Comparison of ENCODE assay signal across 16 cellular contexts in genomic region chr13:108306768-108307332, GRCh38. TPM values are rescaled to one million over a fixed set of nuclear protein-coding genes. Genes with fewer than 3 reads are reported as not detected.
A peak's percentile ranks its signal among the peaks of the same experiment; 100 is the strongest.
DNase-seq lines count a peak whose midpoint lies in the region; ATAC-seq and TF ChIP-seq lines count a peak whose summit lies in the region.
"Had no signal": no experiment of that assay in that cellular context is flagged by ENCODE, and none has a peak within 500 bp of the region (broad histone marks: within the 10 kb centered on the region; RNA-seq: fewer than 3 reads in every experiment).

No MANE protein-coding gene starts in this region.

- H4K91ac ChIP-seq in neuronal stem cell (ENCODE audit: low read depth, low read length, poor library complexity), result no peak overlapping the region

- no peak for TF ChIP-seq CTCF in mucosa of descending colon (IDR thresholded peaks at IDR 0.05)

- no peak overlapping the region for H2BK15ac ChIP-seq in neuronal stem cell (ENCODE audit: low read length)

- no peak overlapping the region for H2BK12ac ChIP-seq in neuronal stem cell (ENCODE audit: low read length)

- H3K4me1 ChIP-seq in CD4-positive, alpha-beta memory T cell (ENCODE audit: insufficient read depth, low read length), result peaks cover 26% of the 10 kb centered on the region
- no peaks in the 10 kb centered on the region for H3K4me1 ChIP-seq in neuronal stem cell (ENCODE audit: control insufficient read depth in 2 of 2, insufficient read depth in 1 of 2, low read depth in 1 of 2, low read length in 2 of 2)
- H3K4me1 ChIP-seq in mucosa of descending colon (ENCODE audit: low read depth), result no peaks in the 10 kb centered on the region

- H3K4me3 Mint-ChIP-seq in CD4-positive, alpha-beta memory T cell, result peak overlapping the region in 5 of 8 donors; percentile 6 to 77 (median 43)
- no peak overlapping the region for H3K4me3 Mint-ChIP-seq in T-cell

- no CpG with 5 or more reads among the region's 1 CpG for WGBS in neuronal stem cell (ENCODE audit: extremely low coverage in 2 of 2, insufficient read length in 2 of 2, insufficient replicate concordance in 1 of 2), 2 donors

- no peak overlapping the region for H3K4me2 ChIP-seq in neuronal stem cell (ENCODE audit: insufficient read depth, low read length, poor library complexity, severe bottlenecking)

- H2AK5ac ChIP-seq in neuronal stem cell (ENCODE audit: low read depth, low read length), result no peak overlapping the region

- intact Hi-C loops in CD4-positive, alpha-beta memory T cell (cut with micrococcal nuclease), result loop anchor here (2.0 kb wide), 2 partner anchors 36 to 80 kb away; no protein-coding TSS in a partner anchor
- intact Hi-C loops in mucosa of descending colon (cut with DNase I, micrococcal nuclease), result no loop called here

- H3K27ac ChIP-seq in CD4-positive, alpha-beta memory T cell (ENCODE audit: low read depth, low read length), result no peak overlapping the region
- no peak overlapping the region for H3K27ac ChIP-seq in neuronal stem cell (replicated peaks; ENCODE audit: low read length)

- H4K8ac ChIP-seq in neuronal stem cell (ENCODE audit: low read depth, low read length), result no peak overlapping the region

- H3K27ac Mint-ChIP-seq in CD4-positive, alpha-beta memory T cell, result peak overlapping the region; percentile 23 to 90 (median 70)
- peak overlapping the region; percentile 77 to 82 for H3K27ac Mint-ChIP-seq in T-cell

- no peaks in the 10 kb centered on the region for H3K27me3 ChIP-seq in CD4-positive, alpha-beta memory T cell (ENCODE audit: insufficient read depth, low read length)
- H3K27me3 ChIP-seq in neuronal stem cell (ENCODE audit: control insufficient read depth in 3 of 3, insufficient read depth in 3 of 3, low read depth in 1 of 3, low read length in 3 of 3), result no peaks in the 10 kb centered on the region

- peak; percentile 54 to 71 (median 64) for ATAC-seq in T-cell (replicated peaks in 1 of 4)
- no peak for ATAC-seq in mucosa of descending colon
- no peak for ATAC-seq in GM18517 (IDR thresholded peaks at IDR 0.05; ENCODE audit: unreplicated experiment)
- ATAC-seq: Panc1, Right ventricle myocardium inferior had no signal

- no peak overlapping the region for H3K4ac ChIP-seq in neuronal stem cell (ENCODE audit: low read length)

- H3K14ac ChIP-seq in neuronal stem cell (ENCODE audit: low read length), result no peak overlapping the region

- H3K9ac ChIP-seq in neuronal stem cell (ENCODE audit: low read depth, low read length, poor library complexity), result no peak overlapping the region

- no peak overlapping the region for H3K18ac ChIP-seq in neuronal stem cell (ENCODE audit: low read length)

- DNase-seq in CD4-positive, alpha-beta memory T cell, result peak in 3 of 5 donors; percentile 26 to 34 (median 33)
- DNase-seq in T-cell (no peak), neuronal stem cell (ENCODE audit: low spot score) (no peak), mucosa of descending colon (no peak), NCI-H446 treated with DMSO at 0.1 percent for 48 hours (lab: John Stamatoyannopoulos, UW) (no peak)
- DNase-seq in central memory CD4-positive, alpha-beta T cell, result peak; percentile 45
- DNase-seq: ACHN; CD8-positive, alpha-beta memory T cell; KG1; NCI-H1092 treated with DMSO at 0.1 percent for 48 hours; NCI-H187; NCI-H446; NCI-H774 had no signal

- H3K23ac ChIP-seq in neuronal stem cell (ENCODE audit: low read depth, low read length, poor library complexity), result no peak overlapping the region

- peaks cover 0 to 13% (median 8%) of the 10 kb centered on the region in 8 donors for H3K9me3 Mint-ChIP-seq in CD4-positive, alpha-beta memory T cell
- peaks cover 4 to 9% (median 9%) of the 10 kb centered on the region in 3 donors for H3K9me3 Mint-ChIP-seq in T-cell

- CTCF ChIA-PET in CD4-positive, alpha-beta memory T cell (lab: Charles Lee; ENCODE audit: partially characterized antibody), result interaction anchor here (0.6 to 1.0 kb wide), 2 partner anchors 201 to 575 kb away, joined by 3 to 5 read pairs; no protein-coding TSS in a partner anchor
- CTCF ChIA-PET in T-cell (lab: Charles Lee), result interaction anchor here in 1 of 2 donors (0.5 to 1.0 kb wide), 5 partner anchors 34 to 609 kb away, joined by 3 to 4 read pairs (median 3); no protein-coding TSS in a partner anchor

- peaks cover 20 to 29% of the 10 kb centered on the region in 2 donors for H3K36me3 Mint-ChIP-seq in CD4-positive, alpha-beta memory T cell
- H3K36me3 Mint-ChIP-seq in T-cell, result peaks cover 21% of the 10 kb centered on the region

- H3K79me1 ChIP-seq in neuronal stem cell (ENCODE audit: low read depth, low read length), result no peaks in the 10 kb centered on the region

- H2BK120ac ChIP-seq in neuronal stem cell (ENCODE audit: low read depth, low read length), result no peak overlapping the region

- POLR2A ChIA-PET in CD4-positive, alpha-beta memory T cell (lab: Charles Lee; ENCODE audit: partially characterized antibody), result interaction anchor here (0.7 to 1.3 kb wide), 5 partner anchors 37 to 190 kb away, joined by 3 to 11 read pairs (median 4); partner anchors contain the start of gene TNFSF13B
- POLR2A ChIA-PET in T-cell (lab: Charles Lee), result interaction anchor here in 1 of 2 donors (0.6 kb wide), 1 partner anchor 20 kb away, joined by 8 read pairs; no protein-coding TSS in a partner anchor

- peaks cover 0 to 3% of the 10 kb centered on the region in 2 donors for H3K9me3 ChIP-seq in CD4-positive, alpha-beta memory T cell (ENCODE audit: control insufficient read depth in 1 of 2, low read length in 2 of 2)
- H3K9me3 ChIP-seq in neuronal stem cell (replicated peaks in 1 of 2; ENCODE audit: control insufficient read depth in 2 of 2, insufficient read depth in 1 of 2, low read depth in 1 of 2, low read length in 2 of 2), result peaks cover 0 to 3% of the 10 kb centered on the region in 2 donors
- no peaks in the 10 kb centered on the region for H3K9me3 ChIP-seq in mucosa of descending colon

- H2AFZ ChIP-seq in neuronal stem cell (ENCODE audit: low read length), result peak overlapping the region; percentile 19

- no peak overlapping the region for H2BK5ac ChIP-seq in neuronal stem cell (ENCODE audit: low read length)

- H3K4me1 Mint-ChIP-seq in CD4-positive, alpha-beta memory T cell, result peaks cover 10 to 31% (median 14%) of the 10 kb centered on the region in 4 donors
- peaks cover 14 to 27% (median 23%) of the 10 kb centered on the region in 3 donors for H3K4me1 Mint-ChIP-seq in T-cell

- H3K27me3 Mint-ChIP-seq in CD4-positive, alpha-beta memory T cell, result no peaks in the 10 kb centered on the region
- no peaks in the 10 kb centered on the region for H3K27me3 Mint-ChIP-seq in T-cell
- H3K27me3 Mint-ChIP-seq: CD8-positive, alpha-beta memory T cell had no signal

- H3K36me3 ChIP-seq in CD4-positive, alpha-beta memory T cell (ENCODE audit: insufficient read depth, low read length), result no peaks in the 10 kb centered on the region
- H3K36me3 ChIP-seq in neuronal stem cell (replicated peaks in 1 of 2; ENCODE audit: control insufficient read depth in 2 of 2, insufficient read depth in 2 of 2, low read length in 2 of 2) (no peaks in the 10 kb centered on the region), mucosa of descending colon (ENCODE audit: low read depth) (no peaks in the 10 kb centered on the region)

- no peak overlapping the region for H3K4me3 ChIP-seq in CD4-positive, alpha-beta memory T cell (ENCODE audit: low read length in 2 of 2)
- no peak overlapping the region for H3K4me3 ChIP-seq in neuronal stem cell (ENCODE audit: low read length in 2 of 2)
- H3K4me3 ChIP-seq in mucosa of descending colon, result no peak overlapping the region

RNA-seq across cellular contexts. Expression of gene TNFSF13B, which starts 37.3 kb away (rescaled TPM):
- total RNA-seq in CD4-positive, alpha-beta memory T cell, result 10 to 100 TPM; 35.8 to 37.9 TPM
- polyA plus RNA-seq in CD4-positive, alpha-beta memory T cell, result 10 to 100 TPM; 44.8 to 54.6 TPM
- total RNA-seq in T-cell (10 to 100 TPM in 1 of 5 donors, 1 to 10 TPM in 4; 1.8 to 18.3 (median 4.2) TPM), mucosa of descending colon (1 to 10 TPM; 2.0 to 5.6 (median 3.5) TPM)
- 0.59 TPM for polyA plus RNA-seq in neuronal stem cell (2013, experiment 1 of 2)
- polyA plus RNA-seq in neuronal stem cell (2013, experiment 2 of 2), result 0.62 TPM

Comparison
In these comparisons a context has a peak if more than half of its experiments do, and no peak if none do; other contexts are left out.
1. DNase-seq: peak in CD4-positive, alpha-beta memory T cell (3 of 5) and central memory CD4-positive, alpha-beta T cell (single experiment); none in T-cell (0 of 34), neuronal stem cell (single experiment), mucosa of descending colon (0 of 3) and NCI-H446 treated with DMSO at 0.1 percent for 48 hours (single experiment).
2. H3K4me3 Mint-ChIP-seq: peak in CD4-positive, alpha-beta memory T cell (5 of 8); none in T-cell (0 of 3).
3. ATAC-seq: peak in T-cell (4 of 4); none in mucosa of descending colon (single experiment) and GM18517 (single experiment).